9 cellular contexts compared by ENCODE assay signal in genomic region chr19:12676384-12676792, GRCh38. TPM values are rescaled to one million over a fixed set of nuclear protein-coding genes. Genes with fewer than 3 reads are reported as not detected.
DNase-seq lines count a peak whose midpoint lies in the region; ATAC-seq and TF ChIP-seq lines count a peak whose summit lies in the region.
"Had no signal": no experiment of that assay in that cellular context is flagged by ENCODE, and none has a peak within 500 bp of the region (broad histone marks: within the 10 kb centered on the region; RNA-seq: fewer than 3 reads in every experiment).

No MANE protein-coding gene starts in this region.

- H3K27ac Mint-ChIP-seq in glutamatergic neuron (ENCODE audit: unreplicated experiment), result peak overlapping the region; percentile 68

- H3K27me3 ChIP-seq in MG63 (no peaks in the 10 kb centered on the region), SK-N-SH (ENCODE audit: insufficient read depth) (no peaks in the 10 kb centered on the region), prostate gland (replicated peaks; ENCODE audit: insufficient read depth) (no peaks in the 10 kb centered on the region), vagina (no peaks in the 10 kb centered on the region)

- peaks cover 12% of the 10 kb centered on the region for H3K27me3 Mint-ChIP-seq in glutamatergic neuron (ENCODE audit: unreplicated experiment)

- peaks cover 0 to 4% of the 10 kb centered on the region in 2 experiments; a peak in 1 of 4 replicates for H3K4me1 ChIP-seq in SK-N-SH (ENCODE audit: control insufficient read depth in 1 of 2, insufficient read depth in 2 of 2, low read depth in 1 of 2, low read length in 1 of 2)
- H3K4me1 ChIP-seq in prostate gland (replicated peaks), result no peaks in the 10 kb centered on the region
- peaks cover 24% of the 10 kb centered on the region for H3K4me1 ChIP-seq in vagina

- no peak overlapping the region for H3K4me3 ChIP-seq in MG63
- peak overlapping the region in 1 of 2 experiments; percentile 20; a peak in 1 of 4 replicates for H3K4me3 ChIP-seq in SK-N-SH (ENCODE audit: low read depth in 2 of 2, low read length in 1 of 2)
- no peak overlapping the region for H3K4me3 ChIP-seq in prostate gland
- H3K4me3 ChIP-seq in vagina, result no peak overlapping the region

- CTCF ChIA-PET in SK-N-SH (lab: Yijun Ruan, JAX), result interaction anchor here (0.6 to 2.2 kb wide), 19 partner anchors 8 to 617 kb away, joined by 3 to 11 read pairs (median 3); partner anchors contain the start of genes FBXW9, MAN2B1, WDR83 and ZNF490

- H3K9me3 ChIP-seq in MG63 (no peaks in the 10 kb centered on the region), SK-N-SH (no peaks in the 10 kb centered on the region), prostate gland (no peaks in the 10 kb centered on the region), vagina (no peaks in the 10 kb centered on the region)

- POLR2A ChIA-PET in SK-N-SH (lab: Yijun Ruan, JAX), result interaction anchor here (1.4 kb wide), 1 partner anchor 10 kb away, joined by 6 read pairs; the partner anchor contains the start of genes MAN2B1 and WDR83

- peak; percentile 46 for TF ChIP-seq RAD21 in SK-N-SH (IDR thresholded peaks at IDR 0.05; ENCODE audit: low read length)

- peak; percentile 79 for DNase-seq in EL
- DNase-seq in MG63, result peak; percentile 89
- DNase-seq in SK-N-SH, result peak; percentile 87
- DNase-seq in activated naive CD4-positive, alpha-beta T cell treated with Interleukin-2 at 50 U/mL for 16 hours, result peak; percentile 87
- peak; percentile 94 for DNase-seq in glutamatergic neuron
- peak; percentile 69 for DNase-seq in prostate gland (ENCODE audit: low spot score)
- DNase-seq in vagina (ENCODE audit: extremely low spot score in 2 of 2), result no peak

- peaks cover 11% of the 10 kb centered on the region for H3K9me3 Mint-ChIP-seq in glutamatergic neuron (ENCODE audit: unreplicated experiment)

- H3K4me1 Mint-ChIP-seq in glutamatergic neuron (ENCODE audit: low read depth, unreplicated experiment), result no peaks in the 10 kb centered on the region

- H3K4me3 Mint-ChIP-seq in glutamatergic neuron (ENCODE audit: unreplicated experiment), result no peak overlapping the region

- H3K27ac ChIP-seq in SK-N-SH (ENCODE audit: low read depth in 2 of 2, low read length in 1 of 2) (no peak overlapping the region; a peak in 1 of 4 replicates), prostate gland (no peak overlapping the region), vagina (no peak overlapping the region)

- no peak overlapping the region for H3K4me2 ChIP-seq in SK-N-SH

- TF ChIP-seq CTCF in SK-N-SH (IDR thresholded peaks at IDR 0.05) (peak; percentile 83), glutamatergic neuron (IDR thresholded peaks at IDR 0.05; ENCODE audit: partially characterized antibody, unreplicated experiment) (peak; percentile 90), prostate gland (IDR thresholded peaks at IDR 0.05) (peak; percentile 68 to 86 (median 76)), vagina (IDR thresholded peaks at IDR 0.05) (peak; percentile 61 to 69 (median 65))

- ATAC-seq in GM19035 (IDR thresholded peaks at IDR 0.05; ENCODE audit: unreplicated experiment), result no peak

- no peaks in the 10 kb centered on the region for H3K36me3 Mint-ChIP-seq in glutamatergic neuron (ENCODE audit: unreplicated experiment)

- no peak overlapping the region for H2AFZ ChIP-seq in SK-N-SH (ENCODE audit: low read depth)

- no peaks in the 10 kb centered on the region for H3K9me2 ChIP-seq in SK-N-SH

- peaks cover 35% of the 10 kb centered on the region; the same call in 1 of the 2 replicates for H3K79me2 ChIP-seq in SK-N-SH (ENCODE audit: insufficient read depth)

- TF ChIP-seq EP300 in SK-N-SH (IDR thresholded peaks at IDR 0.05; ENCODE audit: borderline replicate concordance in 1 of 2, low read depth in 1 of 2, low read length in 1 of 2), result no peak

- no peak overlapping the region for H3K9ac ChIP-seq in SK-N-SH

- WGBS in SK-N-SH (ENCODE audit: low lambda C conversion rate), result 7% methylated on average over 2 of the region's 4 CpGs
- WGBS in prostate gland, result 22% methylated on average over 4 of the region's 4 CpGs

- H4K20me1 ChIP-seq in SK-N-SH (ENCODE audit: insufficient read depth), result peaks cover 12% of the 10 kb centered on the region

- intact Hi-C loops in prostate gland (cut with DNase I), result no loop called here
- intact Hi-C loops in vagina (cut with DNase I), result loop anchor here (2.0 kb wide), 1 partner anchor 50 kb away; no protein-coding TSS in a partner anchor

- no peak for TF ChIP-seq POLR2A in prostate gland (IDR thresholded peaks at IDR 0.05)
- TF ChIP-seq POLR2A in vagina (IDR thresholded peaks at IDR 0.05), result no peak

- peaks cover 17% of the 10 kb centered on the region for H3F3A ChIP-seq in SK-N-SH (replicated peaks; ENCODE audit: insufficient read depth)

- H3K36me3 ChIP-seq in MG63 (peaks cover 83% of the 10 kb centered on the region), SK-N-SH (replicated peaks in 1 of 2; ENCODE audit: control insufficient read depth in 1 of 2, insufficient read depth in 2 of 2, low read length in 1 of 2) (peaks cover 46% of the 10 kb centered on the region in 2 experiments), prostate gland (peaks cover 3 to 29% of the 10 kb centered on the region in 2 donors), vagina (peaks cover 0 to 71% of the 10 kb centered on the region in 2 donors)

TF ChIP-seq in SK-N-SH, 30 proteins besides CTCF, POLR2A, EP300 and RAD21:
- TF ChIP-seq, protein P1, sequence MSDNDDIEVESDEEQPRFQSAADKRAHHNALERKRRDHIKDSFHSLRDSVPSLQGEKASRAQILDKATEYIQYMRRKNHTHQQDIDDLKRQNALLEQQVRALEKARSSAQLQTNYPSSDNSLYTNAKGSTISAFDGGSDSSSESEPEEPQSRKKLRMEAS (IDR thresholded peaks at IDR 0.05; ENCODE audit: low read depth), result peak; percentile 44; the same call in 1 of the 2 replicates
- TF ChIP-seq TCF12 (IDR thresholded peaks at IDR 0.05) (no peak), MXI1 (IDR thresholded peaks at IDR 0.05; ENCODE audit: low read depth, low read length) (no peak), SMC3 (IDR thresholded peaks at IDR 0.05; ENCODE audit: low read depth, low read length) (peak; percentile 42; the same call in 1 of the 2 replicates), CHD2 (IDR thresholded peaks at IDR 0.05; ENCODE audit: low read length, partially characterized antibody) (no peak), TEAD4 (IDR thresholded peaks at IDR 0.05; ENCODE audit: borderline replicate concordance, insufficient read depth) (no peak), ZBTB33 (IDR thresholded peaks at IDR 0.05; ENCODE audit: borderline replicate concordance, low read depth) (no peak), MEF2A (IDR thresholded peaks at IDR 0.05; ENCODE audit: borderline replicate concordance, low read depth) (no peak)

RNA-seq across cellular contexts. Expression of gene DHPS, which starts 5.3 kb away (rescaled TPM):
- total RNA-seq in MG63 (2014; rRNA removed; shearing (Covaris generic); ENCODE audit: low replicate concordance), result 127 and 140 TPM in 2 replicates
- polyA plus RNA-seq in SK-N-SH (2012; rRNA removed), result 179 and 192 TPM in 2 replicates
- 123 and 143 TPM in 2 replicates for polyA plus RNA-seq in SK-N-SH (2012; cell fraction: cytosol; rRNA removed)
- 333 and 391 TPM in 2 replicates for polyA plus RNA-seq in SK-N-SH (2012; cell fraction: nucleus; rRNA removed)
- 116 TPM for total RNA-seq in glutamatergic neuron (ENCODE audit: unreplicated experiment)
- total RNA-seq in prostate gland, result 100 to 1,000 TPM; 140 to 178 TPM
- total RNA-seq in vagina, result 119 TPM

RNA-seq across cellular contexts. Expression of gene WDR83, which starts 9.8 kb away (rescaled TPM):
- 9.9 and 18.8 TPM in 2 replicates for total RNA-seq in MG63 (2014; rRNA removed; shearing (Covaris generic); ENCODE audit: low replicate concordance)
- 12.8 and 18.2 TPM in 2 replicates for polyA plus RNA-seq in SK-N-SH (2012; rRNA removed)
- 8.2 and 11.1 TPM in 2 replicates for polyA plus RNA-seq in SK-N-SH (2012; cell fraction: cytosol; rRNA removed)
- 28.5 and 44.2 TPM in 2 replicates for polyA plus RNA-seq in SK-N-SH (2012; cell fraction: nucleus; rRNA removed)
- 16.3 TPM for total RNA-seq in glutamatergic neuron (ENCODE audit: unreplicated experiment)
- total RNA-seq in prostate gland, result 10 to 100 TPM; 14.9 to 16.2 TPM
- 8.3 TPM for total RNA-seq in vagina

RNA-seq across cellular contexts. Expression of gene MAN2B1, which starts 9.8 kb away (rescaled TPM):
- total RNA-seq in MG63 (2014; rRNA removed; shearing (Covaris generic); ENCODE audit: low replicate concordance), result 37.5 and 91.0 TPM in 2 replicates
- polyA plus RNA-seq in SK-N-SH (2012; rRNA removed), result 43.2 and 47.0 TPM in 2 replicates
- polyA plus RNA-seq in SK-N-SH (2012; cell fraction: cytosol; rRNA removed), result 23.6 and 33.7 TPM in 2 replicates
- 102 and 112 TPM in 2 replicates for polyA plus RNA-seq in SK-N-SH (2012; cell fraction: nucleus; rRNA removed)
- total RNA-seq in glutamatergic neuron (ENCODE audit: unreplicated experiment) (72.2 TPM), prostate gland (10 to 100 TPM; 60.2 to 91.9 TPM), vagina (49.1 TPM)

RNA-seq across cellular contexts. Expression of gene GNG14, which starts 11.4 kb away (rescaled TPM):
- not detected in 2 replicates for total RNA-seq in MG63 (2014; rRNA removed; shearing (Covaris generic); ENCODE audit: low replicate concordance)
- polyA plus RNA-seq in SK-N-SH (2012; rRNA removed), result not detected in 2 replicates
- polyA plus RNA-seq in SK-N-SH (2012; cell fraction: cytosol; rRNA removed), result 0.13 TPM in 1 of 2 replicates, not detected in the other
- 0.30 TPM in 1 of 2 replicates, not detected in the other for polyA plus RNA-seq in SK-N-SH (2012; cell fraction: nucleus; rRNA removed)
- total RNA-seq in glutamatergic neuron (ENCODE audit: unreplicated experiment) (not detected), prostate gland (not detected), vagina (not detected)
- polyA plus RNA-seq: esophagus had no signal

RNA-seq across cellular contexts. Expression of gene FBXW9, which starts 20.0 kb away (rescaled TPM):
- total RNA-seq in MG63 (2014; rRNA removed; shearing (Covaris generic); ENCODE audit: low replicate concordance), result 31.3 and 46.1 TPM in 2 replicates
- 25.9 and 26.6 TPM in 2 replicates for polyA plus RNA-seq in SK-N-SH (2012; rRNA removed)
- polyA plus RNA-seq in SK-N-SH (2012; cell fraction: cytosol; rRNA removed), result 9.6 and 15.9 TPM in 2 replicates
- 39.1 and 46.7 TPM in 2 replicates for polyA plus RNA-seq in SK-N-SH (2012; cell fraction: nucleus; rRNA removed)
- total RNA-seq in glutamatergic neuron (ENCODE audit: unreplicated experiment) (7.4 TPM), prostate gland (10 to 100 TPM in 1 of 2 donors, 1 to 10 TPM in 1; 9.1 to 16.9 TPM), vagina (5.6 TPM)

Comparison
In these comparisons a context has a peak if more than half of its experiments do, and no peak if none do; other contexts are left out.
1. DNase-seq: peak in EL (single experiment), MG63 (single experiment), SK-N-SH (single experiment), activated naive CD4-positive, alpha-beta T cell treated with Interleukin-2 at 50 U/mL for 16 hours (single experiment), glutamatergic neuron (single experiment) and prostate gland (single experiment); none in vagina (0 of 2).
2. Peak in every context shown above with its lines, with median percentiles within 50 percentile points of each other: CTCF ChIP-seq.